8 cellular contexts compared by ENCODE assay signal in the genomic region with DNA sequence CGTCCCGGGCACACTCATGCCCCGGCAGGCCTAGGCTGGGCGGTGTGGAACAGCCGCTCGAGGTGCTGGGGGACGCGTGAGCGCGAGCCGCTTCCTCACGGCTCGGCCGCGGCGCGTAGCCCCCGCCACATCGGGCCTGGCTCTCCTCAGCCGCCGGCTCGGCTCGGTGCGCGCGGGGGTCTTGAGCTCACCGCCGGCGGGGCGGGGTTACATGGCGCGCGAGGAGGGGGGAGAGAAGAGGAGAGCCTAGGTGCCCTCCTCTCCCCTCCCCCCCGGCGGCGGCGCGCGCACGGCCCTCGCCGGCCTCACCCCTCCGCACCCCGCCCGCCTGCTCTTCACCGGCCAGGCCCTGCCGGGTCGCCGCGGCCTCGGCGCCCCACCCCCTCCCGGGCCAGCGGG. TPM values are rescaled to one million over a fixed set of nuclear protein-coding genes. Genes with fewer than 3 reads are reported as not detected.
DNase-seq lines count a peak whose midpoint lies in the region; ATAC-seq and TF ChIP-seq lines count a peak whose summit lies in the region.

No MANE protein-coding gene starts in this region.

- ATAC-seq in GM21526 (IDR thresholded peaks at IDR 0.05; ENCODE audit: low FRiP score, unreplicated experiment): peak; percentile 38
- peak; percentile 89 for ATAC-seq in Right ventricle myocardium superior (ENCODE audit: poor library complexity)
- ATAC-seq in upper lobe of left lung (ENCODE audit: low FRiP score in 2 of 2): peak; percentile 82 to 89

- peaks cover 2% of the 10 kb centered on the region for H3K79me2 ChIP-seq in trophoblast cell (ENCODE audit: control insufficient read depth, insufficient read depth, low read length, poor library complexity)

- H3K4me3 ChIP-seq in SK-N-MC (peak overlapping the region; percentile 88), trophoblast cell (ENCODE audit: low read depth, low read length) (peak overlapping the region; percentile 97), upper lobe of left lung (peak overlapping the region; percentile 86 to 96 (median 90))

- peak overlapping the region; percentile 89 for H4K91ac ChIP-seq in trophoblast cell (ENCODE audit: low read depth, low read length)

- peaks cover 41% of the 10 kb centered on the region for H3K4me1 Mint-ChIP-seq in activated naive CD8-positive, alpha-beta T cell treated with anti-CD3 and anti-CD28 coated beads for 36 hours

- H2BK5ac ChIP-seq in trophoblast cell (ENCODE audit: low read depth, low read length, poor library complexity): peak overlapping the region; percentile 81

- no peak for TF ChIP-seq CTCF in upper lobe of left lung (IDR thresholded peaks at IDR 0.05)

- H3K27ac Mint-ChIP-seq in activated naive CD8-positive, alpha-beta T cell treated with anti-CD3 and anti-CD28 coated beads for 36 hours: peak overlapping the region; percentile 84

- H3K36me3 ChIP-seq in SK-N-MC (ENCODE audit: insufficient read depth, low read length) (peaks cover 6% of the 10 kb centered on the region), trophoblast cell (ENCODE audit: control insufficient read depth in 1 of 2, insufficient read depth in 2 of 2, low read length in 2 of 2) (peaks cover 3 to 7% of the 10 kb centered on the region in 2 experiments), upper lobe of left lung (peaks cover 0 to 9% (median 5%) of the 10 kb centered on the region in 4 donors)

- H3K4me1 ChIP-seq in trophoblast cell (ENCODE audit: control insufficient read depth in 1 of 2, insufficient read depth in 2 of 2, low read length in 2 of 2) (no peaks in the 10 kb centered on the region), upper lobe of left lung (peaks cover 16 to 49% (median 34%) of the 10 kb centered on the region in 4 donors)

- H2BK12ac ChIP-seq in trophoblast cell (ENCODE audit: low read length): no peak overlapping the region

- peaks cover 7% of the 10 kb centered on the region for H3K79me1 ChIP-seq in trophoblast cell (ENCODE audit: low read length)

- no peaks in the 10 kb centered on the region for H3K9me3 ChIP-seq in SK-N-MC (ENCODE audit: low read depth, low read length)
- no peaks in the 10 kb centered on the region for H3K9me3 ChIP-seq in trophoblast cell (ENCODE audit: insufficient read depth, low read depth, low read length)
- H3K9me3 ChIP-seq in upper lobe of left lung: no peaks in the 10 kb centered on the region

- peak overlapping the region; percentile 40 for H3K4ac ChIP-seq in trophoblast cell (ENCODE audit: low read depth, low read length)

- WGBS in trophoblast cell (ENCODE audit: extremely low coverage, insufficient coverage, insufficient read length): no CpG with 5 or more reads among the region's 54 CpGs
- 0 to 3% methylated on average over 11 to 18 of the region's 54 CpGs for WGBS in upper lobe of left lung, 2 donors

- peaks cover 5% of the 10 kb centered on the region for H3K9me3 Mint-ChIP-seq in activated naive CD8-positive, alpha-beta T cell treated with anti-CD3 and anti-CD28 coated beads for 36 hours

- no peak overlapping the region for H2AK5ac ChIP-seq in trophoblast cell (ENCODE audit: low read length)

- H3K27me3 ChIP-seq in trophoblast cell (ENCODE audit: insufficient read depth, low read length) (no peaks in the 10 kb centered on the region), upper lobe of left lung (no peaks in the 10 kb centered on the region)

- H2BK120ac ChIP-seq in trophoblast cell (ENCODE audit: insufficient read depth, low read length, poor library complexity): peak overlapping the region; percentile 71

- peak overlapping the region; percentile 78 for H3K9ac ChIP-seq in SK-N-MC (ENCODE audit: insufficient read length)
- peak overlapping the region; percentile 83 for H3K9ac ChIP-seq in trophoblast cell (ENCODE audit: low read length)

- peak overlapping the region; percentile 71 for H4K8ac ChIP-seq in trophoblast cell (ENCODE audit: low read depth, low read length)

- peak overlapping the region; percentile 76 for H3K14ac ChIP-seq in trophoblast cell (ENCODE audit: low read length)

- TF ChIP-seq EP300 in upper lobe of left lung (IDR thresholded peaks at IDR 0.05): no peak

- H3K36me3 Mint-ChIP-seq in activated naive CD8-positive, alpha-beta T cell treated with anti-CD3 and anti-CD28 coated beads for 36 hours: peaks cover 31% of the 10 kb centered on the region

- peak overlapping the region; percentile 100 for H3K4me2 ChIP-seq in trophoblast cell (ENCODE audit: low read length)

- peak in 1 of 4 donors; percentile 34 for TF ChIP-seq POLR2A in upper lobe of left lung (IDR thresholded peaks at IDR 0.05)

- H3K27me3 Mint-ChIP-seq in activated naive CD8-positive, alpha-beta T cell treated with anti-CD3 and anti-CD28 coated beads for 36 hours: no peaks in the 10 kb centered on the region

- peak; percentile 58 for DNase-seq in DMS79 treated with DMSO at 0.1 percent for 48 hours (lab: John Stamatoyannopoulos, UW)
- DNase-seq in HuH-7 (ENCODE audit: low spot score): peak; percentile 34
- no peak for DNase-seq in SK-N-MC (ENCODE audit: low read depth, low spot score)
- peak; percentile 82 for DNase-seq in activated naive CD8-positive, alpha-beta T cell treated with anti-CD3 and anti-CD28 coated beads for 36 hours
- peak; percentile 86 for DNase-seq in Right ventricle myocardium superior
- DNase-seq in trophoblast cell: peak; percentile 22 to 52
- peak; percentile 80 to 97 for DNase-seq in upper lobe of left lung

- peak overlapping the region; percentile 84 for H3K4me3 Mint-ChIP-seq in activated naive CD8-positive, alpha-beta T cell treated with anti-CD3 and anti-CD28 coated beads for 36 hours

- H2AFZ ChIP-seq in trophoblast cell (ENCODE audit: insufficient read depth, low read length, poor library complexity): peak overlapping the region; percentile 56

- H3K27ac ChIP-seq in SK-N-MC (peak overlapping the region; percentile 81), trophoblast cell (ENCODE audit: low read depth, low read length) (peak overlapping the region; percentile 87), upper lobe of left lung (peak overlapping the region; percentile 97 to 99 (median 98))

- H4K12ac ChIP-seq in trophoblast cell (ENCODE audit: low read depth, low read length): peak overlapping the region; percentile 69

- peak overlapping the region; percentile 85 for H3K18ac ChIP-seq in trophoblast cell (ENCODE audit: low read length)

- intact Hi-C loops in Right ventricle myocardium superior (cut with DNase I): no loop called here

- no peak overlapping the region for H3K23ac ChIP-seq in trophoblast cell (ENCODE audit: low read length)

RNA-seq across cellular contexts. Expression of a gene that starts 7.7 kb away (rescaled TPM):
- 10 to 100 TPM; 18.3 to 18.8 TPM for total RNA-seq in activated naive CD8-positive, alpha-beta T cell treated with anti-CD3 and anti-CD28 coated beads for 36 hours
- 20.5 TPM for total RNA-seq in Right ventricle myocardium superior
- 8.3 and 8.6 TPM in 2 replicates for polyA plus RNA-seq in trophoblast cell (2013)
- total RNA-seq in upper lobe of left lung: 10 to 100 TPM in 4 of 6 donors, 1 to 10 TPM in 2; 6.4 to 19.8 (median 12.6) TPM

Comparison
In these comparisons a context has a peak if more than half of its experiments do, and no peak if none do; other contexts are left out.
1. ATAC-seq: peak in every context shown above with its lines; median percentile 89 in Right ventricle myocardium superior; 86 in upper lobe of left lung; 38 in GM21526.